ENCODE assay signal across 25 cellular contexts in genomic region chr1:204267191-204267601, GRCh38. TPM values are rescaled to one million over a fixed set of nuclear protein-coding genes. Genes with fewer than 3 reads are reported as not detected.
A peak's percentile ranks its signal among the peaks of the same experiment; 100 is the strongest.
DNase-seq lines count a peak whose midpoint lies in the region; ATAC-seq, FAIRE-seq and TF ChIP-seq lines count a peak whose summit lies in the region.
"Had no signal": no experiment of that assay in that cellular context is flagged by ENCODE, and none has a peak within 500 bp of the region (broad histone marks: within the 10 kb centered on the region; RNA-seq: fewer than 3 reads in every experiment).

No MANE protein-coding gene starts in this region.

- H2AK5ac ChIP-seq in trophoblast cell (ENCODE audit: low read length) = no peak overlapping the region

- CTCF ChIA-PET in A549 (lab: Yijun Ruan, JAX) = interaction anchor here (0.8 to 39.0 kb wide), 8 partner anchors 9 to 236 kb away, joined by 3 to 840 read pairs (median 6); partner anchors contain the start of genes GOLT1A and PLEKHA6

- no peak overlapping the region for H2BK5ac ChIP-seq in trophoblast cell (ENCODE audit: low read depth, low read length, poor library complexity)

- H4K12ac ChIP-seq in trophoblast cell (ENCODE audit: low read depth, low read length) = no peak overlapping the region

- no peak overlapping the region for H3K4me3 ChIP-seq in A549
- peak overlapping the region; percentile 8 for H3K4me3 ChIP-seq in trophoblast cell (ENCODE audit: low read depth, low read length)
- H3K4me3 ChIP-seq: ascending aorta had no signal

- no peak overlapping the region for H4K91ac ChIP-seq in trophoblast cell (ENCODE audit: low read depth, low read length)

- 85% methylated on average over 9 of the region's 9 CpGs for WGBS in A549 (ENCODE audit: missing lambda C conversion rate)
- WGBS in trophoblast cell (ENCODE audit: extremely low coverage, insufficient coverage, insufficient read length) = no CpG with 5 or more reads among the region's 9 CpGs

- TF ChIP-seq CTCF in A549 (IDR thresholded peaks at IDR 0.05) = no peak

- POLR2A ChIA-PET in A549 (lab: Yijun Ruan, JAX) = no interaction called here

- no peak overlapping the region for H3K18ac ChIP-seq in trophoblast cell (ENCODE audit: low read length)

- no peak overlapping the region for H3K14ac ChIP-seq in trophoblast cell (ENCODE audit: low read length)

- no peak for TF ChIP-seq EP300 in A549 (IDR thresholded peaks at IDR 0.05)

- H2AFZ ChIP-seq in trophoblast cell (ENCODE audit: insufficient read depth, low read length, poor library complexity) = no peak overlapping the region

- H3K27me3 ChIP-seq in trophoblast cell (ENCODE audit: insufficient read depth, low read length) = no peaks in the 10 kb centered on the region
- H3K27me3 ChIP-seq: ascending aorta had no signal

- H3K27ac ChIP-seq in A549 (peak overlapping the region; percentile 75 to 87), trophoblast cell (ENCODE audit: low read depth, low read length) (no peak overlapping the region)
- H3K27ac ChIP-seq: ascending aorta, C4-2B had no signal

- no peak overlapping the region for H3K23ac ChIP-seq in trophoblast cell (ENCODE audit: low read length)

- H3K36me3 ChIP-seq in trophoblast cell (ENCODE audit: control insufficient read depth in 1 of 2, insufficient read depth in 2 of 2, low read length in 2 of 2) = peaks cover 34 to 61% of the 10 kb centered on the region in 2 experiments
- H3K36me3 ChIP-seq: ascending aorta had no signal

- no peak for FAIRE-seq in A549 (lab: Jason Lieb, UNC)
- FAIRE-seq: A204.1, GM19239 had no signal

- no peak overlapping the region for H2BK12ac ChIP-seq in trophoblast cell (ENCODE audit: low read length)

- H3K9ac ChIP-seq in trophoblast cell (ENCODE audit: low read length) = no peak overlapping the region

- H3K79me1 ChIP-seq in trophoblast cell (ENCODE audit: low read length) = no peaks in the 10 kb centered on the region

- peaks cover 39% of the 10 kb centered on the region for H3K4me1 ChIP-seq in A549
- peaks cover 0 to 10% of the 10 kb centered on the region in 2 experiments for H3K4me1 ChIP-seq in trophoblast cell (ENCODE audit: control insufficient read depth in 1 of 2, insufficient read depth in 2 of 2, low read length in 2 of 2)
- H3K4me1 ChIP-seq: ascending aorta had no signal

- no peaks in the 10 kb centered on the region for H3K79me2 ChIP-seq in trophoblast cell (ENCODE audit: control insufficient read depth, insufficient read depth, low read length, poor library complexity)

- peak overlapping the region; percentile 79 for H3K4me2 ChIP-seq in A549
- H3K4me2 ChIP-seq in trophoblast cell (ENCODE audit: low read length) = no peak overlapping the region

- TF ChIP-seq RAD21 in A549 (conservative IDR thresholded peaks at IDR 0.05 in 1 of 2, IDR thresholded peaks at IDR 0.05 in 1 of 2) = no peak

- H3K9me3 ChIP-seq in A549 (no peaks in the 10 kb centered on the region), trophoblast cell (ENCODE audit: insufficient read depth, low read depth, low read length) (no peaks in the 10 kb centered on the region)
- H3K9me3 ChIP-seq: ascending aorta had no signal

- no peak overlapping the region for H3K4ac ChIP-seq in trophoblast cell (ENCODE audit: low read depth, low read length)

- H4K8ac ChIP-seq in trophoblast cell (ENCODE audit: low read depth, low read length) = no peak overlapping the region

- DNase-seq in A549 (ENCODE audit: low read depth in 1 of 2, low spot score in 1 of 2) (no peak), anterior cingulate cortex (lab: John Stamatoyannopoulos, UW) (peak in 46 of 58 donors; percentile 29 to 92 (median 63)), kidney tubule cell (ENCODE audit: low spot score) (peak; percentile 85), trophoblast cell (no peak), RKO (ENCODE audit: low spot score) (no peak), erythroblast (lab: John Stamatoyannopoulos, UW) (no peak), NCI-H2081 treated with DMSO at 0.1 percent for 48 hours (lab: John Stamatoyannopoulos, UW) (no peak)
- DNase-seq in stimulated activated CD4-positive, alpha-beta T cell treated with anti-CD3 and anti-CD28 coated beads, Interleukin-2, amount 100 ng/mL, for 24 hours = no peak
- DNase-seq: activated CD4-positive, alpha-beta memory T cell treated with anti-CD3 and anti-CD28 coated beads for 36 hours; activated naive CD4-positive, alpha-beta T cell treated with anti-CD3 and anti-CD28 coated beads for 36 hours; DMS 273 treated with DMSO at 0.1 percent for 48 hours; endodermal cell; GF-D8; islet precursor cell; mesenchymal stem cell; NCI-H1105 treated with DMSO at 0.1 percent for 48 hours; stimulated activated naive CD8-positive, alpha-beta T cell treated with anti-CD3 and anti-CD28 coated beads, Interleukin-15, Interleukin-2, amounts not matched to agents 100 U/mL and 50 U/mL, for 24 hours; T-cell had no signal

- no peak overlapping the region for H2BK120ac ChIP-seq in trophoblast cell (ENCODE audit: insufficient read depth, low read length, poor library complexity)

- TF ChIP-seq POLR2A in A549 (IDR thresholded peaks at IDR 0.05; ENCODE audit: low read length) = no peak
- no peak for TF ChIP-seq POLR2A in erythroblast (IDR thresholded peaks at IDR 0.05; ENCODE audit: low read length)

- ATAC-seq in A549 = 0 out of 6 replicates have a peak, but pooled peaks of 1 of the 2 experiments have one; percentile 12
- ATAC-seq: Right ventricle myocardium inferior; sciatic nerve; stimulated activated naive CD8-positive, alpha-beta T cell treated with anti-CD3 and anti-CD28 coated beads, Interleukin-15, Interleukin-2, amounts not matched to agents 100 U/mL and 50 U/mL, for 24 hours; T-cell had no signal

TF ChIP-seq in A549, 52 proteins besides CTCF, POLR2A, EP300 and RAD21:
- no peak for TF ChIP-seq BHLHE40 (IDR thresholded peaks at IDR 0.05; ENCODE audit: low read depth, low read length)
TF ChIP-seq in A549: peak in this region for 0.

RNA-seq across cellular contexts. Expression of gene GOLT1A, which starts 53.4 kb away (rescaled TPM):
- polyA plus RNA-seq in A549 (2011; rRNA removed) (6.4 and 6.8 TPM in 2 replicates), A549 (2017; fragmentation: RNase III; extraction: RNeasy Plus Mini Kit Qiagen cat#74134 plus additional on column Dnase treatment) (1.8 to 2.8 TPM (median 2.4 TPM) in 3 replicates)
- polyA plus RNA-seq in A549 (2012; cell fraction: cytosol; rRNA removed) = 1.9 and 2.0 TPM in 2 replicates
- polyA plus RNA-seq in A549 (2012; cell fraction: nucleus; rRNA removed) = 1.5 and 2.5 TPM in 2 replicates
- 6.7 and 8.5 TPM in 2 replicates for polyA minus RNA-seq in A549 (2011; rRNA and poly(A)+ RNA removed)
- 0.74 and 0.76 TPM in 2 replicates for polyA plus RNA-seq in trophoblast cell (2013)
- polyA plus RNA-seq: fibroblast of lung had no signal

Comparison
In these comparisons a context has a peak if more than half of its experiments do, and no peak if none do; other contexts are left out.
1. DNase-seq: peak in anterior cingulate cortex (46 of 58) and kidney tubule cell (single experiment); none in A549 (0 of 2), trophoblast cell (0 of 2), RKO (single experiment), erythroblast (0 of 2), NCI-H2081 treated with DMSO at 0.1 percent for 48 hours (single experiment) and stimulated activated CD4-positive, alpha-beta T cell treated with anti-CD3 and anti-CD28 coated beads, Interleukin-2, amount 100 ng/mL, for 24 hours (0 of 2).